ENCODE assay signal across 8 cellular contexts in genomic region chr11:125110506-125110905, GRCh38. TPM values are rescaled to one million over a fixed set of nuclear protein-coding genes. Genes with fewer than 3 reads are reported as not detected.
A peak's percentile ranks its signal among the peaks of the same experiment; 100 is the strongest.
DNase-seq lines count a peak whose midpoint lies in the region; TF ChIP-seq lines count a peak whose summit lies in the region.

No MANE protein-coding gene starts in this region.

- peaks cover 4 to 28% (median 19%) of the 10 kb centered on the region in 4 donors for H3K4me1 Mint-ChIP-seq in CD4-positive, alpha-beta memory T cell
- peaks cover 14% of the 10 kb centered on the region for H3K4me1 Mint-ChIP-seq in nephron

- TF ChIP-seq POLR2A in breast epithelium (IDR thresholded peaks at IDR 0.05) = no peak

- peaks cover 18% of the 10 kb centered on the region for H3K4me1 ChIP-seq in CD4-positive, alpha-beta memory T cell (ENCODE audit: insufficient read depth, low read length)
- H3K4me1 ChIP-seq in KMS-11 (ENCODE audit: low read depth, poor library complexity, severe bottlenecking) (peaks cover 22% of the 10 kb centered on the region), breast epithelium (no peaks in the 10 kb centered on the region)

- intact Hi-C loops in CD4-positive, alpha-beta memory T cell (cut with micrococcal nuclease) = loop anchor here (2.0 to 10.0 kb wide), 4 partner anchors 14 to 777 kb away; partner anchors contain the start of genes HYLS1, PKNOX2 and STT3A
- intact Hi-C loops in breast epithelium (cut with DNase I; ENCODE audit: low total_unique reads) = no loop called here

- H3K36me3 ChIP-seq in CD4-positive, alpha-beta memory T cell (ENCODE audit: insufficient read depth, low read length) = no peaks in the 10 kb centered on the region
- H3K36me3 ChIP-seq in KMS-11 (ENCODE audit: insufficient read depth) (no peaks in the 10 kb centered on the region), breast epithelium (no peaks in the 10 kb centered on the region)

- TF ChIP-seq CTCF in KMS-11 (conservative IDR thresholded peaks at IDR 0.05; ENCODE audit: low read depth, low read length) = no peak
- TF ChIP-seq CTCF in breast epithelium (IDR thresholded peaks at IDR 0.05) = no peak
- TF ChIP-seq CTCF in nephron (IDR thresholded peaks at IDR 0.05; ENCODE audit: unreplicated experiment in 3 of 3) = no peak
- no peak for TF ChIP-seq CTCF in GM13976 (IDR thresholded peaks at IDR 0.05; ENCODE audit: borderline replicate concordance, control extremely low read depth, extremely low read depth, insufficient read depth, missing control alignments)

- H3K27me3 Mint-ChIP-seq in CD4-positive, alpha-beta memory T cell = no peaks in the 10 kb centered on the region
- H3K27me3 Mint-ChIP-seq in nephron (ENCODE audit: low read depth) = no peaks in the 10 kb centered on the region

- no peaks in the 10 kb centered on the region for H4K20me1 ChIP-seq in KMS-11 (ENCODE audit: insufficient read depth)

- CTCF ChIA-PET in CD4-positive, alpha-beta memory T cell (lab: Charles Lee; ENCODE audit: partially characterized antibody) = interaction anchor here (0.7 to 4.8 kb wide), 3 partner anchors 9 to 31 kb away, joined by 3 to 28 read pairs (median 4); no protein-coding TSS in a partner anchor

- H3K9ac ChIP-seq in KMS-11 = peak overlapping the region; percentile 69; the same call in 1 of the 2 replicates

- H3K27me3 ChIP-seq in CD4-positive, alpha-beta memory T cell (ENCODE audit: insufficient read depth, low read length) = no peaks in the 10 kb centered on the region
- H3K27me3 ChIP-seq in KMS-11 (ENCODE audit: insufficient read depth, low read depth) (no peaks in the 10 kb centered on the region), breast epithelium (no peaks in the 10 kb centered on the region)

- H3K27ac Mint-ChIP-seq in CD4-positive, alpha-beta memory T cell = peak overlapping the region in 6 of 7 donors; percentile 74 to 99 (median 96)
- H3K27ac Mint-ChIP-seq in nephron = peak overlapping the region; percentile 30 to 97 (median 80)

- H3K4me3 ChIP-seq in CD4-positive, alpha-beta memory T cell (ENCODE audit: low read length in 2 of 2) = peak overlapping the region in 1 of 2 donors; percentile 72
- H3K4me3 ChIP-seq in KMS-11 (IDR thresholded peaks at IDR 0.05; ENCODE audit: insufficient read depth, low read depth, low read length) (no peak overlapping the region), breast epithelium (peak overlapping the region; percentile 57 to 96 (median 81))

- H3K36me3 Mint-ChIP-seq in CD4-positive, alpha-beta memory T cell = peaks cover 3 to 11% of the 10 kb centered on the region in 2 donors
- H3K36me3 Mint-ChIP-seq in nephron (ENCODE audit: low read depth) = peaks cover 15% of the 10 kb centered on the region

- H2AFZ ChIP-seq in KMS-11 (ENCODE audit: low read depth) = no peak overlapping the region

- H3K9me3 Mint-ChIP-seq in CD4-positive, alpha-beta memory T cell = no peaks in the 10 kb centered on the region
- peaks cover 11% of the 10 kb centered on the region for H3K9me3 Mint-ChIP-seq in nephron

- H3K4me3 Mint-ChIP-seq in CD4-positive, alpha-beta memory T cell = peak overlapping the region; percentile 92 to 100 (median 98)
- H3K4me3 Mint-ChIP-seq in nephron = peak overlapping the region; percentile 93 to 99 (median 96)

- POLR2A ChIA-PET in CD4-positive, alpha-beta memory T cell (lab: Charles Lee; ENCODE audit: partially characterized antibody) = interaction anchor here (1.4 to 3.7 kb wide), 4 partner anchors 14 to 310 kb away, joined by 9 to 27 read pairs (median 11); partner anchors contain the start of genes CCDC15 and MSANTD2

- in situ Hi-C loops in GM13976 (cut with MboI; ENCODE audit: low sequenced_read_pairs, unreplicated experiment) = no loop called here

- peak overlapping the region; percentile 68 for H3K27ac ChIP-seq in CD4-positive, alpha-beta memory T cell (ENCODE audit: low read depth, low read length)
- H3K27ac ChIP-seq in KMS-11 (peak overlapping the region; percentile 43; the same call in 1 of the 2 replicates), breast epithelium (no peak overlapping the region)

- no peaks in the 10 kb centered on the region for H3K79me2 ChIP-seq in KMS-11 (ENCODE audit: insufficient read depth, low read depth)

- no peaks in the 10 kb centered on the region for H3K9me3 ChIP-seq in CD4-positive, alpha-beta memory T cell (ENCODE audit: control insufficient read depth in 1 of 2, low read length in 2 of 2)
- no peaks in the 10 kb centered on the region for H3K9me3 ChIP-seq in breast epithelium

- no peak for DNase-seq in CD4-positive, alpha-beta memory T cell
- DNase-seq in breast epithelium (ENCODE audit: low spot score in 2 of 2) = no peak
- DNase-seq in A172 (ENCODE audit: low spot score) = no peak
- no peak for DNase-seq in activated gamma-delta T cell (lab: John Stamatoyannopoulos, UW)
- DNase-seq in activated CD4-positive, CD25-positive, alpha-beta regulatory T cell treated with anti-CD3 and anti-CD28 coated beads, Interleukin-2, amount 50 U/mL, for 72 hours = no peak
- no peak for DNase-seq in GM13976 (ENCODE audit: low spot score)

- H3K4me2 ChIP-seq in KMS-11 = peak overlapping the region; percentile 63; the same call in 1 of the 2 replicates

RNA-seq across cellular contexts. Expression of gene TMEM218, which starts 0.9 kb away (rescaled TPM):
- total RNA-seq in CD4-positive, alpha-beta memory T cell = 10 to 100 TPM; 15.1 to 16.6 TPM
- polyA plus RNA-seq in CD4-positive, alpha-beta memory T cell = 10 to 100 TPM; 25.5 to 48.1 TPM
- 10 to 100 TPM; 20.6 to 26.2 (median 22.4) TPM for total RNA-seq in breast epithelium
- 25.8 and 30.8 TPM in 2 replicates for total RNA-seq in A172 (2014; rRNA removed; shearing (Covaris generic))

RNA-seq across cellular contexts. Expression of gene SLC37A2, which starts 47.4 kb away (rescaled TPM):
- total RNA-seq in CD4-positive, alpha-beta memory T cell = 1 to 10 TPM; 3.8 to 4.8 TPM
- polyA plus RNA-seq in CD4-positive, alpha-beta memory T cell = not detected
- total RNA-seq in breast epithelium = 10 to 100 TPM in 2 of 3 donors, 1 to 10 TPM in 1; 3.9 to 38.9 (median 13.6) TPM
- total RNA-seq in A172 (2014; rRNA removed; shearing (Covaris generic)) = 0.26 and 1.4 TPM in 2 replicates

RNA-seq across cellular contexts. Expression of gene PKNOX2, which starts 54.0 kb away (rescaled TPM):
- not detected for total RNA-seq in CD4-positive, alpha-beta memory T cell
- not detected for polyA plus RNA-seq in CD4-positive, alpha-beta memory T cell
- 1 to 10 TPM in 1 of 3 donors, under 1 TPM in 2; 0.32 to 1.0 (median 0.66) TPM for total RNA-seq in breast epithelium
- total RNA-seq in A172 (2014; rRNA removed; shearing (Covaris generic)) = 0.12 TPM in 1 of 2 replicates, not detected in the other

Comparison
In these comparisons a context has a peak if more than half of its experiments do, and no peak if none do; other contexts are left out.
1. H3K27ac ChIP-seq: peak in CD4-positive, alpha-beta memory T cell (single experiment) and KMS-11 (single experiment); none in breast epithelium (0 of 2).